19 cellular contexts compared by ENCODE assay signal in genomic region chr4:56689661-56690060, GRCh38. TPM values are rescaled to one million over a fixed set of nuclear protein-coding genes. Genes with fewer than 3 reads are reported as not detected.
"Had no signal": no experiment of that assay in that cellular context is flagged by ENCODE, and none has a peak within 500 bp of the region (broad histone marks: within the 10 kb centered on the region; RNA-seq: fewer than 3 reads in every experiment).

No MANE protein-coding gene starts in this region.

- ATAC-seq: gastroesophageal sphincter; left colon; natural killer cell treated with Interleukin-12 subunit alpha and Interleukin-12 subunit beta and Interleukin-15 and Interleukin-18, amount 100 ng/mL, for 72 hours; pancreas; right cardiac atrium had no signal

- DNase-seq: cortex of kidney; effector memory CD4-positive, alpha-beta T cell; esophagus squamous epithelium; foreskin fibroblast; glutamatergic neuron; left colon; occipital lobe; pancreas; right cardiac atrium; small intestine; stimulated activated CD4-positive, alpha-beta T cell treated with anti-CD3 and anti-CD28 coated beads, Interleukin-2, amount 100 ng/mL, for 48 hours; stimulated activated naive CD4-positive, alpha-beta T cell treated with Interleukin-2 at 50 U/mL for 16 hours; upper lobe of left lung; uterus had no signal

- H3K4me3 Mint-ChIP-seq: mesothelial cell of epicardium; natural killer cell treated with Interleukin-12 subunit alpha and Interleukin-12 subunit beta and Interleukin-15 and Interleukin-18, amount 100 ng/mL, for 72 hours had no signal

- H3K4me1 Mint-ChIP-seq: mesothelial cell of epicardium had no signal

- H3K9me3 ChIP-seq: esophagus squamous epithelium, gastroesophageal sphincter, pancreas, upper lobe of left lung, uterus had no signal

- H3K36me3 ChIP-seq: esophagus squamous epithelium, gastroesophageal sphincter, pancreas, upper lobe of left lung, uterus had no signal

- H3K36me3 Mint-ChIP-seq: mesothelial cell of epicardium; natural killer cell treated with Interleukin-12 subunit alpha and Interleukin-12 subunit beta and Interleukin-15 and Interleukin-18, amount 100 ng/mL, for 72 hours had no signal

- H3K27ac ChIP-seq: esophagus squamous epithelium, gastroesophageal sphincter, pancreas, upper lobe of left lung, uterus had no signal

- H3K27ac Mint-ChIP-seq: mesothelial cell of epicardium; natural killer cell treated with Interleukin-12 subunit alpha and Interleukin-12 subunit beta and Interleukin-15 and Interleukin-18, amount 100 ng/mL, for 72 hours; progenitor cell of endocrine pancreas had no signal

- H3K9me3 Mint-ChIP-seq: mesothelial cell of epicardium; natural killer cell treated with Interleukin-12 subunit alpha and Interleukin-12 subunit beta and Interleukin-15 and Interleukin-18, amount 100 ng/mL, for 72 hours had no signal

- H3K27me3 ChIP-seq: esophagus squamous epithelium, upper lobe of left lung, uterus had no signal

- H3K4me3 ChIP-seq: esophagus squamous epithelium, gastroesophageal sphincter, pancreas, upper lobe of left lung, uterus had no signal

- H3K4me1 ChIP-seq: esophagus squamous epithelium, gastroesophageal sphincter, pancreas, uterus had no signal

RNA-seq across cellular contexts. Expression of gene HOPX, which starts 8.6 kb away (rescaled TPM):
- total RNA-seq: epithelial cell of proximal tubule had no signal
